ENCODE assay signal across 9 cellular contexts in the genomic region with DNA sequence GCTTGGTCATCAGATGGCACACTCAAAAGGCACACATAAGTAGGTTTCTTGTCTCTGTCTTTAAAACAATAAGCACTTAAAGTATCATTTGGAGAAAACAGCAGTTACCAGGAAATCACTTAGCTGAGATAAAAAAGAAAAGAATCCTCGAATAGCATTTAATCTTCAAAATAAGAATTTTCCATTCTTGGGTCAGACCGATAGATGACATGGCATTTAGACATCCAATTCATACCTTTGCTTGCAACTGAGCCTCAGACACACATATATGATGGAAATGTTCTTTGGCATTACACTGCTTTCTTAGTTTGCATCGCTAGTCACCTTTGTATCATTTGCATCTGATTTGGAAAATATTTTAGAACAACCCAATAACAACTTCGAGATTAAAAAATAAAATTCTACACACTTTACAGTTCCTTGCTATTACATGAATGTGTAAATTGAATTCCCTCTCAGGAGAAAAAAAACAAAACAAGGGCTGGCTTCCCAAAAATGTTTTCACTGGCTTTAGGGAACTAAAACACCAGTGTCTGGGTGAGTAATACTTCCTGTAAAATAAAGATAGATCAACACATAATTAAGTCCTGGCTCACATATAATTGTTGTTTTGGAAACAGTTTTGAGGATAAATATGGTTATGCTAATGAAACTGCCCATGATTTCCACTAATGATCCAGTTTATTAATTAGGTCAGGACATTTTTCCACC. TPM values are rescaled to one million over a fixed set of nuclear protein-coding genes. Genes with fewer than 3 reads are reported as not detected.
DNase-seq lines count a peak whose midpoint lies in the region; ATAC-seq and TF ChIP-seq lines count a peak whose summit lies in the region.
"Had no signal": no experiment of that assay in that cellular context is flagged by ENCODE, and none has a peak within 500 bp of the region (broad histone marks: within the 10 kb centered on the region; RNA-seq: fewer than 3 reads in every experiment).

No MANE protein-coding gene starts in this region.

- peak overlapping the region; percentile 96 for H2AFZ ChIP-seq in smooth muscle cell (ENCODE audit: low read depth)

- no peak overlapping the region for H3K27ac Mint-ChIP-seq in activated naive CD8-positive, alpha-beta T cell treated with anti-CD3 and anti-CD28 coated beads for 36 hours

- H3K27ac ChIP-seq in HUES48 (ENCODE audit: low read depth, low read length) (no peak overlapping the region), iPS-20b (ENCODE audit: low read length) (no peak overlapping the region), smooth muscle cell (ENCODE audit: low read depth) (peak overlapping the region; percentile 89)

- H4K20me1 ChIP-seq in smooth muscle cell (ENCODE audit: low read depth) = peaks cover 13% of the 10 kb centered on the region

- H3K4me3 Mint-ChIP-seq in activated naive CD8-positive, alpha-beta T cell treated with anti-CD3 and anti-CD28 coated beads for 36 hours = peak overlapping the region; percentile 71

- H3K36me3 ChIP-seq in HUES48 (ENCODE audit: control insufficient read depth, insufficient read depth, low read length) (no peaks in the 10 kb centered on the region), iPS-20b (ENCODE audit: insufficient read depth, low read depth, low read length) (no peaks in the 10 kb centered on the region), smooth muscle cell (ENCODE audit: low read depth) (no peaks in the 10 kb centered on the region)

- WGBS in smooth muscle cell (ENCODE audit: low lambda C conversion rate) = 76% methylated on average over 4 of the region's 4 CpGs

- H3K36me3 Mint-ChIP-seq in activated naive CD8-positive, alpha-beta T cell treated with anti-CD3 and anti-CD28 coated beads for 36 hours = no peaks in the 10 kb centered on the region

- DNase-seq in activated naive CD8-positive, alpha-beta T cell treated with anti-CD3 and anti-CD28 coated beads for 36 hours = no peak
- no peak for DNase-seq in smooth muscle cell (lab: John Stamatoyannopoulos, UW; ENCODE audit: unreplicated experiment)
- DNase-seq in NCI-H2081 treated with DMSO at 0.1 percent for 48 hours (lab: John Stamatoyannopoulos, UW) = no peak
- DNase-seq in omental fat pad (ENCODE audit: low spot score) = no peak
- DNase-seq in SHP77 treated with DMSO at 0.1 percent for 48 hours (lab: John Stamatoyannopoulos, UW) = no peak
- DNase-seq: activated effector memory CD4-positive, alpha-beta T cell treated with anti-CD3 and anti-CD28 coated beads, Interleukin-2, amount 50 U/mL, for 16 hours had no signal

- peaks cover 12% of the 10 kb centered on the region for H3K4me1 Mint-ChIP-seq in activated naive CD8-positive, alpha-beta T cell treated with anti-CD3 and anti-CD28 coated beads for 36 hours

- peak overlapping the region; percentile 86 for H3K4me2 ChIP-seq in smooth muscle cell

- H3K9me3 ChIP-seq in HUES48 (ENCODE audit: control insufficient read depth, insufficient read depth, low read length) (no peaks in the 10 kb centered on the region), iPS-20b (ENCODE audit: insufficient read depth, low read depth, low read length) (no peaks in the 10 kb centered on the region), smooth muscle cell (replicated peaks; ENCODE audit: low read depth) (no peaks in the 10 kb centered on the region)

- no peak for TF ChIP-seq CTCF in smooth muscle cell (IDR thresholded peaks at IDR 0.05; ENCODE audit: borderline replicate concordance, insufficient read depth, poor library complexity, severe bottlenecking)
- no peak for TF ChIP-seq CTCF in omental fat pad (IDR thresholded peaks at IDR 0.05)

- peaks cover 57% of the 10 kb centered on the region for H3K79me2 ChIP-seq in smooth muscle cell (ENCODE audit: low read depth)

- no peak overlapping the region for H3K9ac ChIP-seq in HUES48 (ENCODE audit: low read depth, low read length)
- no peak overlapping the region for H3K9ac ChIP-seq in iPS-20b (ENCODE audit: low read depth, low read length)
- H3K9ac ChIP-seq in smooth muscle cell (ENCODE audit: low read depth) = peak overlapping the region; percentile 79

- peaks cover 78% of the 10 kb centered on the region for H3K27me3 Mint-ChIP-seq in activated naive CD8-positive, alpha-beta T cell treated with anti-CD3 and anti-CD28 coated beads for 36 hours

- peaks cover 9% of the 10 kb centered on the region for H3K27me3 ChIP-seq in HUES48 (ENCODE audit: control insufficient read depth, insufficient read depth, low read length)
- H3K27me3 ChIP-seq in iPS-20b (ENCODE audit: insufficient read depth, low read length) = peaks cover 33% of the 10 kb centered on the region
- no peaks in the 10 kb centered on the region for H3K27me3 ChIP-seq in smooth muscle cell (ENCODE audit: low read depth)

- peaks cover 19% of the 10 kb centered on the region for H3K4me1 ChIP-seq in HUES48 (ENCODE audit: control insufficient read depth, insufficient read depth, low read length)
- peaks cover 13% of the 10 kb centered on the region; the same call in 1 of the 2 replicates for H3K4me1 ChIP-seq in iPS-20b (ENCODE audit: insufficient read depth, low read length)
- H3K4me1 ChIP-seq in smooth muscle cell (ENCODE audit: low read depth) = peaks cover 19% of the 10 kb centered on the region

- peaks cover 5% of the 10 kb centered on the region for H3K9me3 Mint-ChIP-seq in activated naive CD8-positive, alpha-beta T cell treated with anti-CD3 and anti-CD28 coated beads for 36 hours

- H3F3A ChIP-seq in smooth muscle cell (ENCODE audit: low read depth) = peaks cover 19% of the 10 kb centered on the region

- peak overlapping the region; percentile 81 for H3K4me3 ChIP-seq in HUES48 (ENCODE audit: low read depth, low read length)
- H3K4me3 ChIP-seq in iPS-20b (ENCODE audit: low read length) = peak overlapping the region; percentile 84
- peak overlapping the region; percentile 93 for H3K4me3 ChIP-seq in smooth muscle cell

- ATAC-seq in HG03565 (IDR thresholded peaks at IDR 0.05; ENCODE audit: unreplicated experiment) (no peak), omental fat pad (ENCODE audit: low FRiP score) (no peak)

RNA-seq across cellular contexts. Expression of gene RNF217, which starts 1.3 kb away (rescaled TPM):
- total RNA-seq in activated naive CD8-positive, alpha-beta T cell treated with anti-CD3 and anti-CD28 coated beads for 36 hours = under 1 TPM; 0.12 to 0.30 TPM
- 89.7 and 127 TPM in 2 replicates for total RNA-seq in smooth muscle cell
- polyA plus RNA-seq in smooth muscle cell = 15.6 and 25.7 TPM in 2 replicates
- 10 to 100 TPM; 30.7 to 61.1 (median 38.4) TPM for total RNA-seq in omental fat pad

Comparison
In these comparisons a context has a peak if more than half of its experiments do, and no peak if none do; other contexts are left out.
1. RNA of gene RNF217, which starts 1.3 kb away (total RNA-seq): 89.7 to 127 TPM in smooth muscle cell and 30.7 to 61.1 TPM in omental fat pad; 0.12 to 0.30 TPM in activated naive CD8-positive, alpha-beta T cell treated with anti-CD3 and anti-CD28 coated beads for 36 hours; every median in the first group is over 10 times any median in the second.
2. Peak in every context shown above with its lines, with median percentiles within 50 percentile points of each other: H3K4me3 ChIP-seq.